Comparison of ENCODE assay signal across 8 cellular contexts in the genomic region with DNA sequence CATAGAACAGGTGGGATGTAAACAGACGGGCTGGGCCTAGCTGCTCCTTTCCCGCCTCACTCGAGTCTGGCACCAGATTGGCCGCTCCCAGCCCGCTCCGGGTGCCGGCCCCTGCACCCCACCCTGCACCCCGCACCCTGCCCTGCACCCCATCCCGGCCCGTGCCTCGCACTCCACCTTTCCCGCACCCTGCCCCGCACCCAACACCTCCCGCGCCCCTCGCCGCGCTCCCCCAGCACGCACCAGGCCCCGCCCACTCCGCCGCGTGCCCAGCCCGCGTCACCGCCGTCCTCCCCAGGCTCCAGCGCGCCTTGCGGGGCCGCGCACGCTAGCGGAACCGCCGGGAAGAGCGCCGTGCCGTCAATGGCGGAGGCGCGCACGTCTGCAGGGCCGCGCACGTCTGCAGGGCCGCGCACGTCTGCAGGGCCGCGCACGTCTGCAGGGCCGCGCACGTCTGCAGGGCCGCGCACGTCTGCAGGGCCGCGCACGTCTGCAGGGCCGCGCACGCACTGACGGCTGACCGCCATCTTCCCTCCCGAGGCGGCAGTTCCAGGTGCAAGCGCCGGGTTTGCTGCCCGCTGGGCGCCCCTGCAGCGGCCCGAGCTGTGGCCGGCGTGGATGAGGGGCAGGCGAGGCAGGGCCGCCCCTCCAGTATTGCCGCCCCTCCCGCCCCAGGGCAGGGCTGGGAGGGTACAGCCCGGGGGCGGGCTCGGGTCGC. TPM values are rescaled to one million over a fixed set of nuclear protein-coding genes. Genes with fewer than 3 reads are reported as not detected.
DNase-seq lines count a peak whose midpoint lies in the region; ATAC-seq and TF ChIP-seq lines count a peak whose summit lies in the region.

A gene (plus strand): TSS at position 503 of the 718 bp plus-strand sequence. CDS start 347 bp downstream, outside the sequence.

- no peaks in the 10 kb centered on the region for H3K9me3 ChIP-seq in CD8-positive, alpha-beta memory T cell (ENCODE audit: low read length)
- no peaks in the 10 kb centered on the region for H3K9me3 ChIP-seq in effector memory CD4-positive, alpha-beta T cell (ENCODE audit: control insufficient read depth, low read length)

- peaks cover 41% of the 10 kb centered on the region for H3K4me1 ChIP-seq in CD8-positive, alpha-beta memory T cell (ENCODE audit: insufficient read depth, low read length)
- peaks cover 26% of the 10 kb centered on the region for H3K4me1 ChIP-seq in effector memory CD4-positive, alpha-beta T cell (ENCODE audit: control insufficient read depth, insufficient read depth, low read length, poor library complexity, severe bottlenecking)

- peak; percentile 87 to 94 (median 93) for DNase-seq in CD8-positive, alpha-beta memory T cell
- DNase-seq in GM20000 (ENCODE audit: low spot score) (peak; percentile 98), HT1080 (ENCODE audit: low read depth) (peak; percentile 73), NOMO-1 (lab: John Stamatoyannopoulos, UW; ENCODE audit: unreplicated experiment in 2 of 2) (peak; percentile 51 to 75), memory B cell (ENCODE audit: low spot score in 2 of 2) (peak; percentile 90 to 93)
- DNase-seq in effector memory CD4-positive, alpha-beta T cell: peak; percentile 82 to 86 (median 82)
- DNase-seq in stimulated activated CD8-positive, alpha-beta memory T cell treated with anti-CD3 and anti-CD28 coated beads, Interleukin-12 subunit alpha, Interleukin-12 subunit beta, amount 100 ng/mL, for 1 hour (ENCODE audit: low read depth): peak; percentile 79

- H3K4me1 Mint-ChIP-seq in CD8-positive, alpha-beta memory T cell: peaks cover 35 to 48% (median 44%) of the 10 kb centered on the region in 3 donors
- peaks cover 27% of the 10 kb centered on the region for H3K4me1 Mint-ChIP-seq in memory B cell

- peaks cover 0 to 29% (median 3%) of the 10 kb centered on the region in 3 donors for H3K36me3 Mint-ChIP-seq in CD8-positive, alpha-beta memory T cell
- H3K36me3 Mint-ChIP-seq in memory B cell: peaks cover 15% of the 10 kb centered on the region

- CTCF ChIA-PET in CD8-positive, alpha-beta memory T cell (lab: Charles Lee): interaction anchor here (1.2 kb wide), 1 partner anchor 12 kb away, joined by 3 read pairs; no protein-coding TSS in a partner anchor
- CTCF ChIA-PET in activated CD8-positive, alpha-beta memory T cell treated with anti-CD3 and anti-CD28 coated beads for 36 hours (lab: Charles Lee): no interaction called here

- ATAC-seq in memory B cell (ENCODE audit: low read depth): peak; percentile 83

- H3K4me3 Mint-ChIP-seq in CD8-positive, alpha-beta memory T cell: peak within 1 kb of the TSS; percentile 83 to 94 (median 87)
- H3K4me3 Mint-ChIP-seq in memory B cell: peak within 1 kb of the TSS; percentile 87

- no peaks in the 10 kb centered on the region for H3K27me3 ChIP-seq in CD8-positive, alpha-beta memory T cell (ENCODE audit: insufficient read depth, low read length, poor library complexity, severe bottlenecking)
- no peaks in the 10 kb centered on the region for H3K27me3 ChIP-seq in effector memory CD4-positive, alpha-beta T cell (replicated peaks; ENCODE audit: control insufficient read depth, insufficient read depth, low read length, poor library complexity, severe bottlenecking)

- POLR2A ChIA-PET in CD8-positive, alpha-beta memory T cell (lab: Charles Lee): interaction anchor here (1.0 kb wide), 1 partner anchor 245 kb away, joined by 4 read pairs; no protein-coding TSS in a partner anchor
- POLR2A ChIA-PET in activated CD8-positive, alpha-beta memory T cell treated with anti-CD3 and anti-CD28 coated beads for 36 hours (lab: Charles Lee): interaction anchor here (0.5 kb wide), 2 partner anchors 69 to 429 kb away, joined by 4 to 5 read pairs; no protein-coding TSS in a partner anchor

- peaks cover 0 to 1% of the 10 kb centered on the region in 2 donors for H3K27me3 Mint-ChIP-seq in CD8-positive, alpha-beta memory T cell
- no peaks in the 10 kb centered on the region for H3K27me3 Mint-ChIP-seq in memory B cell

- peak within 1 kb of the TSS; percentile 72 for H3K4me3 ChIP-seq in CD8-positive, alpha-beta memory T cell (ENCODE audit: low read length)
- peak within 1 kb of the TSS; percentile 72 for H3K4me3 ChIP-seq in effector memory CD4-positive, alpha-beta T cell (ENCODE audit: insufficient read depth, low read depth, low read length, poor library complexity, severe bottlenecking)

- no peaks in the 10 kb centered on the region for H3K9me3 Mint-ChIP-seq in CD8-positive, alpha-beta memory T cell
- H3K9me3 Mint-ChIP-seq in memory B cell: no peaks in the 10 kb centered on the region

- peak within 1 kb of the TSS; percentile 74 for H3K27ac ChIP-seq in CD8-positive, alpha-beta memory T cell (ENCODE audit: low read depth, low read length)
- peak within 1 kb of the TSS; percentile 85 for H3K27ac ChIP-seq in effector memory CD4-positive, alpha-beta T cell (ENCODE audit: insufficient read depth, low read length, poor library complexity, severe bottlenecking)

- H3K36me3 ChIP-seq in CD8-positive, alpha-beta memory T cell (ENCODE audit: insufficient read depth, low read length): peaks cover 15% of the 10 kb centered on the region
- H3K36me3 ChIP-seq in effector memory CD4-positive, alpha-beta T cell (ENCODE audit: control insufficient read depth, insufficient read depth, low read length): no peaks in the 10 kb centered on the region

- no peak for TF ChIP-seq CTCF in GM20000 (IDR thresholded peaks at IDR 0.05; ENCODE audit: extremely low read depth, missing control alignments)

- peak within 1 kb of the TSS; percentile 92 to 98 (median 95) for H3K27ac Mint-ChIP-seq in CD8-positive, alpha-beta memory T cell
- H3K27ac Mint-ChIP-seq in memory B cell: peak within 1 kb of the TSS; percentile 96

RNA-seq across cellular contexts. Expression of the gene that starts here (rescaled TPM):
- total RNA-seq in CD8-positive, alpha-beta memory T cell: 10 to 100 TPM; 81.1 to 82.7 TPM
- polyA plus RNA-seq in CD8-positive, alpha-beta memory T cell: 30.7 TPM
- total RNA-seq in HT1080 (2014; rRNA removed; shearing (Covaris generic)): 93.2 and 97.0 TPM in 2 replicates
- polyA plus RNA-seq in HT1080 (2015; cell fraction: cytosol; rRNA removed): 68.5 and 83.1 TPM in 2 replicates
- 51.9 and 60.7 TPM in 2 replicates for polyA plus RNA-seq in HT1080 (2015; cell fraction: nucleus; rRNA removed)
- total RNA-seq in activated CD8-positive, alpha-beta memory T cell treated with anti-CD3 and anti-CD28 coated beads for 36 hours: 10 to 100 TPM; 80.9 to 81.8 TPM

Comparison
In these comparisons a context has a peak if more than half of its experiments do, and no peak if none do; other contexts are left out.
1. Peak in every context shown above with its lines: DNase-seq, ATAC-seq, H3K4me3 ChIP-seq and H3K27ac ChIP-seq.